Comparison of ENCODE assay signal across 8 cellular contexts in the genomic region with DNA sequence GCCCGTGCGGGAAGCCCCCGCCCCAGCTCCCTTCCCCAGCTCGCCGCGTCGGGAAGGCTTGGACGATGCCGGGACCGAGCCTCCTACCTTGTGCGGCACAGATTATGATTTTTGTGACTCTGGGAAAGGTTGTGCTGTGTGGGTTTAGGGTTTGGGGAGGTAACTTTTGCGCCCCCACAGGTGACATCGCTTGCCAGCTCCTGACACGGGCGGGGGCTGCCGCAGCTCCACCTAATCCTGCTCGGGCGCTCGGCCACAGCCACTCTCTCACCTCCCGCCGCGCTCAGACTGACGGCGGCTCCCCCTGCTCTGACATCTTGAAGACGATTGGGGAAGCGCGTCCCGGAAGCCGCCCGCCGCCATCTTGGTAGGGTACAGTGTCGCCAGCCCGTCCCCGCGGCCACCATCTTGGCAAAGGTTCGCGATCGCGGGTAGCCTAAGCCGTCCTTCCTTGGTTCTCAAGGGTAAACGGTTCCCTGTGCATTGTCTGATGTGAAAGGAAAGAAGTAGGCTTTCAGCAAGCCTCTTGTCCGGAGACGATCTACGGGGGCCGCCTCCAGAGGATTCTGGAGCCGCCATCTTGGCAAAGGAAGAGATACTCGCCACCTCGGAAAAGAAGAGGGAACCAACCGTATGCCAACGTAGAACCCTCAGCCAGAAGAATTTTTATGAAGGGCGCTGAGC. TPM values are rescaled to one million over a fixed set of nuclear protein-coding genes. Genes with fewer than 3 reads are reported as not detected.
DNase-seq lines count a peak whose midpoint lies in the region; ATAC-seq, FAIRE-seq and TF ChIP-seq lines count a peak whose summit lies in the region.

No MANE protein-coding gene starts in this region.

- H3K27me3 ChIP-seq in astrocyte (ENCODE audit: insufficient read depth, low read length): no peaks in the 10 kb centered on the region

- peak overlapping the region; percentile 99 for H3K27ac Mint-ChIP-seq in astrocyte (ENCODE audit: unreplicated experiment)

- H3K9ac ChIP-seq in astrocyte (ENCODE audit: low read length): peak overlapping the region; percentile 88

- peak overlapping the region; percentile 99 for H2AFZ ChIP-seq in astrocyte (ENCODE audit: low read depth, low read length)

- H4K20me1 ChIP-seq in astrocyte (ENCODE audit: insufficient read depth, low read length): peaks cover 24% of the 10 kb centered on the region

- H3K4me2 ChIP-seq in astrocyte (ENCODE audit: low read length): peak overlapping the region; percentile 98

- H3K9me3 ChIP-seq in astrocyte (ENCODE audit: insufficient read depth, low read depth, low read length): no peaks in the 10 kb centered on the region

- H3K36me3 ChIP-seq in astrocyte (ENCODE audit: insufficient read depth, low read length): peaks cover 1% of the 10 kb centered on the region

- H3K36me3 Mint-ChIP-seq in astrocyte (ENCODE audit: low read depth, unreplicated experiment): peaks cover 3% of the 10 kb centered on the region

- no peaks in the 10 kb centered on the region for H3K27me3 Mint-ChIP-seq in astrocyte (ENCODE audit: low read depth, unreplicated experiment)

- H3K4me3 Mint-ChIP-seq in astrocyte (ENCODE audit: unreplicated experiment): peak overlapping the region; percentile 87

- no peak for FAIRE-seq in astrocyte (lab: Jason Lieb, UNC)

- peak overlapping the region; percentile 83 for H3K4me3 ChIP-seq in astrocyte (ENCODE audit: insufficient read depth, low read depth, low read length)

- DNase-seq in NCI-H1694 (lab: John Stamatoyannopoulos, UW): peak; percentile 70
- DNase-seq in T-helper 9 cell: peak; percentile 89
- peak; percentile 65 for DNase-seq in astrocyte (ENCODE audit: low read depth)
- peak; percentile 42 to 94 (median 77) for DNase-seq in hypothalamus (lab: John Stamatoyannopoulos, UW)
- DNase-seq in sciatic nerve (ENCODE audit: low spot score): peak; percentile 93
- DNase-seq in OCI-M2 (lab: John Stamatoyannopoulos, UW; ENCODE audit: unreplicated experiment): no peak

- no peak for TF ChIP-seq CTCF in astrocyte (IDR thresholded peaks at IDR 0.05; ENCODE audit: insufficient read depth, low read depth, low read length)

- peaks cover 14% of the 10 kb centered on the region for H3K4me1 Mint-ChIP-seq in astrocyte (ENCODE audit: low read depth, unreplicated experiment)

- peaks cover 32% of the 10 kb centered on the region for H3K79me2 ChIP-seq in astrocyte (ENCODE audit: insufficient read depth, low read length)

- intact Hi-C loops in sciatic nerve (cut with DNase I): loop anchor here (10.0 kb wide), 2 partner anchors 420 to 480 kb away; no protein-coding TSS in a partner anchor

- peak; percentile 78 for TF ChIP-seq POLR2A in GM10847 (IDR thresholded peaks at IDR 0.05; ENCODE audit: extremely low read depth, insufficient read length)

- peaks cover 14% of the 10 kb centered on the region for H3K4me1 ChIP-seq in astrocyte (ENCODE audit: insufficient read depth, low read length)

- H3K27ac ChIP-seq in astrocyte (ENCODE audit: low read depth, low read length): peak overlapping the region; percentile 97

- ATAC-seq in HG02623 (IDR thresholded peaks at IDR 0.05; ENCODE audit: unreplicated experiment) (peak; percentile 22), sciatic nerve (peak; percentile 85)

- peaks cover 2% of the 10 kb centered on the region for H3K9me3 Mint-ChIP-seq in astrocyte (ENCODE audit: unreplicated experiment)

RNA-seq across cellular contexts. Expression of gene NR3C1, which starts 1.7 kb away (rescaled TPM):
- total RNA-seq in astrocyte (35.4 and 36.1 TPM in 2 replicates), sciatic nerve (148 TPM)
